8 cellular contexts compared by ENCODE assay signal in the genomic region with DNA sequence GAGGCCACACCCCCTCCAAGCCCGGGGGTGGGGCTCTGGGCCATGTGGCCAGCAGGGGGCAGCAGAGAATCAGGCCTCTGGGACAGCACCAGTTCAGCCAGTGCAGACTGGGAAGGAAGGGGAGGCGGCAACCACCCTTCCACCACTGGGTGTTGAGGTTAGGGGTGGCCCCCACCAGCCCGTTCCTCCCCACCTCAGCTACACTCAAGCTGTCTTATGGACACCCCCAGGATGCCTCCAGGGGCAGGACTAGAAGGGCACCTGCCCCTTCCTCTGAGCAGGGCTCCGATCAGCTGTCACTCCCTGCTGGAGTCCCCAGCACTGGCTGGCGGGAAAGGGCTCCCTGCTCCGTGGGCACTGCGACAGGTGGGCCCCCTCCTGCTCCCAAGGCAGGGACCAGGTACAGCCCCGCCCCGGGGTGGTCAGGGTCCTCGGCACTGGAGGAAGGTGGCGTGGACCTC. TPM values are rescaled to one million over a fixed set of nuclear protein-coding genes. Genes with fewer than 3 reads are reported as not detected.
DNase-seq lines count a peak whose midpoint lies in the region; ATAC-seq and TF ChIP-seq lines count a peak whose summit lies in the region.

No MANE protein-coding gene starts in this region.

- H3K36me3 ChIP-seq in adipocyte (ENCODE audit: control insufficient read depth, insufficient read depth, low read length, severe bottlenecking) (peaks cover 28% of the 10 kb centered on the region), left ventricle myocardium inferior (peaks cover 57% of the 10 kb centered on the region), sigmoid colon (peaks cover 0 to 53% (median 16%) of the 10 kb centered on the region in 4 donors)

- H3K4me3 ChIP-seq in adipocyte (ENCODE audit: low read length) (no peak overlapping the region), left ventricle myocardium inferior (no peak overlapping the region), sigmoid colon (no peak overlapping the region)

- WGBS in sigmoid colon, 2 donors: 61 to 66% methylated on average over 11 of the region's 11 CpGs

- TF ChIP-seq EP300 in sigmoid colon (IDR thresholded peaks at IDR 0.05): no peak

- H3K4me1 ChIP-seq in adipocyte (ENCODE audit: control insufficient read depth, insufficient read depth, low read length) (no peaks in the 10 kb centered on the region), left ventricle myocardium inferior (peaks cover 35% of the 10 kb centered on the region), sigmoid colon (peaks cover 0 to 9% (median 2%) of the 10 kb centered on the region in 4 donors)

- DNase-seq in G401 (ENCODE audit: low spot score) (peak; percentile 71), HUDEP-2 (lab: John Stamatoyannopoulos, UW; ENCODE audit: unreplicated experiment in 76 of 76) (peak in 74 of 76 experiments; percentile 15 to 93 (median 76)), T-helper 1 cell (peak; percentile 68 to 85 (median 77)), adipocyte (ENCODE audit: low read depth) (peak; percentile 87), left ventricle myocardium inferior (peak; percentile 88), sigmoid colon (peak; percentile 89), GF-D8 (lab: John Stamatoyannopoulos, UW) (no peak)

- peak; percentile 82 for ATAC-seq in GM21423 (IDR thresholded peaks at IDR 0.05; ENCODE audit: unreplicated experiment)

- H3K27ac ChIP-seq in left ventricle myocardium inferior (replicated peaks) (peak overlapping the region; percentile 83), sigmoid colon (peak overlapping the region in 1 of 4 donors; percentile 42)

- peak; percentile 99 for TF ChIP-seq CTCF in left ventricle myocardium inferior (IDR thresholded peaks at IDR 0.05; ENCODE audit: borderline replicate concordance)
- TF ChIP-seq CTCF in sigmoid colon (IDR thresholded peaks at IDR 0.05): peak; percentile 68 to 97 (median 87)

- intact Hi-C loops in left ventricle myocardium inferior (cut with micrococcal nuclease): no loop called here
- intact Hi-C loops in sigmoid colon (cut with DNase I): loop anchor here (1.0 to 2.0 kb wide), 2 partner anchors 45 to 106 kb away; partner anchors contain the start of gene KIFC3

- in situ Hi-C loops in G401 (cut with HindIII; ENCODE audit: low sequenced_read_pairs): loop anchor here (5.0 kb wide), 1 partner anchor 40 kb away; no protein-coding TSS in a partner anchor

- no peak overlapping the region for H3K9ac ChIP-seq in adipocyte (ENCODE audit: low read length)

- no peak for TF ChIP-seq POLR2A in sigmoid colon (IDR thresholded peaks at IDR 0.05)

- no peaks in the 10 kb centered on the region for H3K27me3 ChIP-seq in adipocyte (replicated peaks; ENCODE audit: control insufficient read depth, insufficient read depth, low read length)
- no peaks in the 10 kb centered on the region for H3K27me3 ChIP-seq in left ventricle myocardium inferior (ENCODE audit: low read depth)
- no peaks in the 10 kb centered on the region for H3K27me3 ChIP-seq in sigmoid colon

- no peaks in the 10 kb centered on the region for H3K9me3 ChIP-seq in adipocyte (ENCODE audit: control insufficient read depth, low read length)
- H3K9me3 ChIP-seq in left ventricle myocardium inferior (replicated peaks): no peaks in the 10 kb centered on the region
- no peaks in the 10 kb centered on the region for H3K9me3 ChIP-seq in sigmoid colon

RNA-seq across cellular contexts. Expression of gene KATNB1, which starts 21.8 kb away (rescaled TPM):
- total RNA-seq in G401 (2014; rRNA removed; shearing (Covaris generic)): 46.6 and 55.6 TPM in 2 replicates
- total RNA-seq in left ventricle myocardium inferior (11.2 TPM), sigmoid colon (10 to 100 TPM in 2 of 4 donors, 1 to 10 TPM in 2; 4.3 to 15.0 (median 10.1) TPM)
- 10 to 100 TPM in 2 of 3 donors, 1 to 10 TPM in 1; 8.6 to 18.6 (median 10.8) TPM for polyA plus RNA-seq in sigmoid colon

RNA-seq across cellular contexts. Expression of gene KIFC3, which starts 44.9 kb away (rescaled TPM):
- 44.3 and 53.5 TPM in 2 replicates for total RNA-seq in G401 (2014; rRNA removed; shearing (Covaris generic))
- 63.5 TPM for total RNA-seq in left ventricle myocardium inferior
- total RNA-seq in sigmoid colon: 10 to 100 TPM; 10.0 to 31.2 (median 21.6) TPM
- polyA plus RNA-seq in sigmoid colon: 1 to 10 TPM; 2.5 to 7.2 (median 6.4) TPM
